ENCODE assay signal across 8 cellular contexts in the genomic region with DNA sequence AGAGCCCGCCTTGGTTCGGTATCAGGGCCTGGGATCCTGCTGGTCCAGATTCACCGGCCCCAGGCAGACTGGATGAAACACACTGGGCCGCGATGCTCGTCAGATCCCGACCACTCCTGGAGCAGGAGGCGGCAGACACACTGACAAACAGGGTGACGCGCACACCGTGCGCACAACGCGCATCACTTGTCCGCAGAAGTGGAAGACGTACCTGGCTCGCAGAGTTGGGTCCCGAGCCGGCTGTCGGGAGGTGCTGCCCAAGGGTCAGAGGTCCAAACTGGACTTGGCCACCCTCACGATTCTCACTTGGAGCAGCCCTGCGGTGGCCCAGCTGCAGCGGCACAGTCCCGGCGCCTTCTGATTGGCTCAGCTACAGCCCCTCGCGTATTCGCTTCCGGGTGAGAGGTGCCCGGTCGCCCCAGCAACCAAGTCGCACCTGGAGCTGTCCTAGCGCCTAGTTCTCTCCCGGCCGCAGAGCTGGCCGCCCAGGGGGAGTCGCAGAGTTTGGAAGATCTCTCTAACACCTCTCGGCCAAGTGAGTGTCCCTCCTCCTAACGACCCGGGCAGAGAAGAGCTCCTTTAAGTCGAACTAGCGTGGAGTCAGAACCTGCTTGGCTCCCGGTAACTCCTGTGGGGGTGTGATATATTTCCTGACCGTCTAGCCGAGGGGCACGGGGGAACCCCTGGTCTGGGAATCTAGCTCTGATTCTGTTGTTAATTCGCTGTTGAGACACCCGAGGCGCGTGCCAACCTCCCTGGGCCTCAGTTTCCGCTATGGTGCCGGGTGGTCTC. TPM values are rescaled to one million over a fixed set of nuclear protein-coding genes. Genes with fewer than 3 reads are reported as not detected.
DNase-seq lines count a peak whose midpoint lies in the region; ATAC-seq and TF ChIP-seq lines count a peak whose summit lies in the region.

A gene with protein sequence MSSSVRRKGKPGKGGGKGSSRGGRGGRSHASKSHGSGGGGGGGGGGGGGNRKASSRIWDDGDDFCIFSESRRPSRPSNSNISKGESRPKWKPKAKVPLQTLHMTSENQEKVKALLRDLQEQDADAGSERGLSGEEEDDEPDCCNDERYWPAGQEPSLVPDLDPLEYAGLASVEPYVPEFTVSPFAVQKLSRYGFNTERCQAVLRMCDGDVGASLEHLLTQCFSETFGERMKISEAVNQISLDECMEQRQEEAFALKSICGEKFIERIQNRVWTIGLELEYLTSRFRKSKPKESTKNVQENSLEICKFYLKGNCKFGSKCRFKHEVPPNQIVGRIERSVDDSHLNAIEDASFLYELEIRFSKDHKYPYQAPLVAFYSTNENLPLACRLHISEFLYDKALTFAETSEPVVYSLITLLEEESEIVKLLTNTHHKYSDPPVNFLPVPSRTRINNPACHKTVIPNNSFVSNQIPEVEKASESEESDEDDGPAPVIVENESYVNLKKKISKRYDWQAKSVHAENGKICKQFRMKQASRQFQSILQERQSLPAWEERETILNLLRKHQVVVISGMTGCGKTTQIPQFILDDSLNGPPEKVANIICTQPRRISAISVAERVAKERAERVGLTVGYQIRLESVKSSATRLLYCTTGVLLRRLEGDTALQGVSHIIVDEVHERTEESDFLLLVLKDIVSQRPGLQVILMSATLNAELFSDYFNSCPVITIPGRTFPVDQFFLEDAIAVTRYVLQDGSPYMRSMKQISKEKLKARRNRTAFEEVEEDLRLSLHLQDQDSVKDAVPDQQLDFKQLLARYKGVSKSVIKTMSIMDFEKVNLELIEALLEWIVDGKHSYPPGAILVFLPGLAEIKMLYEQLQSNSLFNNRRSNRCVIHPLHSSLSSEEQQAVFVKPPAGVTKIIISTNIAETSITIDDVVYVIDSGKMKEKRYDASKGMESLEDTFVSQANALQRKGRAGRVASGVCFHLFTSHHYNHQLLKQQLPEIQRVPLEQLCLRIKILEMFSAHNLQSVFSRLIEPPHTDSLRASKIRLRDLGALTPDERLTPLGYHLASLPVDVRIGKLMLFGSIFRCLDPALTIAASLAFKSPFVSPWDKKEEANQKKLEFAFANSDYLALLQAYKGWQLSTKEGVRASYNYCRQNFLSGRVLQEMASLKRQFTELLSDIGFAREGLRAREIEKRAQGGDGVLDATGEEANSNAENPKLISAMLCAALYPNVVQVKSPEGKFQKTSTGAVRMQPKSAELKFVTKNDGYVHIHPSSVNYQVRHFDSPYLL (N-terminal part only) (minus strand): TSS at position 359 of the 792 bp plus-strand sequence. CDS start 7,529 bp downstream, outside the sequence.
A gene (plus strand): TSS at position 401 of the 792 bp plus-strand sequence.

- ATAC-seq in GM21737 (IDR thresholded peaks at IDR 0.05; ENCODE audit: unreplicated experiment) (peak; percentile 100), Panc1 (peak; percentile 100), natural killer cell (peak; percentile 97)
- ATAC-seq in stimulated activated naive B cell treated with anti-CD40 and anti-IgM and Interleukin-4, amounts not matched to agents 10 μg/mL and 1 μg/mL and 100 μg/mL, for 72 hours (replicated peaks), result peak; percentile 99

- H3K4me3 ChIP-seq in DOHH2 (ENCODE audit: low read length) (peak within 1 kb of the TSS; percentile 90), Panc1 (ENCODE audit: low read depth in 2 of 2, low read length in 2 of 2) (peak within 1 kb of the TSS; percentile 76 to 99)

- peak within 1 kb of the TSS; percentile 91 for H3K4me2 ChIP-seq in DOHH2 (ENCODE audit: low read length)

- peak; percentile 84 for DNase-seq in KBM-7
- DNase-seq in Panc1 (ENCODE audit: low read depth, low spot score), result peak; percentile 75
- DNase-seq in activated T-helper 1 cell treated with Interleukin-2 at 50 U/mL for 16 hours (ENCODE audit: low read depth), result peak; percentile 62
- peak; percentile 72 for DNase-seq in fibroblast of peridontal ligament (ENCODE audit: extremely low read depth)
- peak; percentile 77 for DNase-seq in natural killer cell
- DNase-seq in stimulated activated naive B cell treated with anti-CD40 and anti-IgM and Interleukin-4, amounts not matched to agents 10 μg/mL and 1 μg/mL and 100 μg/mL, for 72 hours, result peak; percentile 75

- H3K9me2 ChIP-seq in DOHH2 (replicated peaks; ENCODE audit: control insufficient read depth, low read length), result no peaks in the 10 kb centered on the region

- H3F3A ChIP-seq in DOHH2 (ENCODE audit: control insufficient read depth, insufficient read depth), result no peaks in the 10 kb centered on the region

- H3K36me3 ChIP-seq in DOHH2 (ENCODE audit: control insufficient read depth, low read length) (no peaks in the 10 kb centered on the region), Panc1 (ENCODE audit: control insufficient read depth, insufficient read depth, low read length) (peaks cover 3% of the 10 kb centered on the region)

- H3K4me3 Mint-ChIP-seq in natural killer cell, result peak within 1 kb of the TSS; percentile 95
- peak within 1 kb of the TSS; percentile 95 to 97 for H3K4me3 Mint-ChIP-seq in stimulated activated naive B cell treated with anti-CD40 and anti-IgM and Interleukin-4, amounts not matched to agents 10 μg/mL and 1 μg/mL and 100 μg/mL, for 72 hours

- CTCF ChIA-PET in Panc1 (lab: Charles Lee), result interaction anchor here (0.6 to 0.7 kb wide), 2 partner anchors 25 to 1392 kb away, joined by 5 read pairs; no protein-coding TSS in a partner anchor

- H3K4me1 Mint-ChIP-seq in natural killer cell, result peaks cover 20 to 27% of the 10 kb centered on the region in 2 donors
- H3K4me1 Mint-ChIP-seq in stimulated activated naive B cell treated with anti-CD40 and anti-IgM and Interleukin-4, amounts not matched to agents 10 μg/mL and 1 μg/mL and 100 μg/mL, for 72 hours, result peaks cover 15 to 20% of the 10 kb centered on the region in 2 donors

- intact Hi-C loops in Panc1 (cut with micrococcal nuclease; ENCODE audit: unreplicated experiment), result no loop called here
- intact Hi-C loops in natural killer cell (cut with micrococcal nuclease), result no loop called here

- no peaks in the 10 kb centered on the region for H3K36me3 Mint-ChIP-seq in natural killer cell
- H3K36me3 Mint-ChIP-seq in stimulated activated naive B cell treated with anti-CD40 and anti-IgM and Interleukin-4, amounts not matched to agents 10 μg/mL and 1 μg/mL and 100 μg/mL, for 72 hours, result peaks cover 20 to 27% of the 10 kb centered on the region in 2 donors

- POLR2A ChIA-PET in Panc1 (lab: Charles Lee), result interaction anchor here (0.6 to 1.4 kb wide), 3 partner anchors 19 to 124 kb away, joined by 3 to 15 read pairs (median 4); a partner anchor contains a TSS

- no peaks in the 10 kb centered on the region for H4K20me1 ChIP-seq in DOHH2 (ENCODE audit: control insufficient read depth, insufficient read depth, low read depth, low read length)

- TF ChIP-seq CTCF in DOHH2 (IDR thresholded peaks at IDR 0.05; ENCODE audit: low read depth, low read length, poor library complexity, severe bottlenecking), result no peak
- TF ChIP-seq CTCF in Panc1 (IDR thresholded peaks at IDR 0.05), result no peak
- TF ChIP-seq CTCF in natural killer cell (IDR thresholded peaks at IDR 0.05), result no peak

- in situ Hi-C loops in KBM-7 (cut with MboI; ENCODE audit: low pct_unique_long_range_greater_than_20kb, low sequenced_read_pairs) (no loop called here), Panc1 (cut with HindIII; ENCODE audit: low pct_unique_long_range_greater_than_20kb, low sequenced_read_pairs) (no loop called here)

- H3K27ac Mint-ChIP-seq in natural killer cell, result peak within 1 kb of the TSS; percentile 85 to 98
- peak within 1 kb of the TSS; percentile 98 for H3K27ac Mint-ChIP-seq in stimulated activated naive B cell treated with anti-CD40 and anti-IgM and Interleukin-4, amounts not matched to agents 10 μg/mL and 1 μg/mL and 100 μg/mL, for 72 hours

- no peaks in the 10 kb centered on the region for H3K9me3 Mint-ChIP-seq in natural killer cell
- peaks cover 0 to 2% of the 10 kb centered on the region in 2 donors for H3K9me3 Mint-ChIP-seq in stimulated activated naive B cell treated with anti-CD40 and anti-IgM and Interleukin-4, amounts not matched to agents 10 μg/mL and 1 μg/mL and 100 μg/mL, for 72 hours

- no TSS peak for BruUV-seq in Panc1 (replicated peaks; lab: Mats Ljungman, UMichigan)

- H3K9me3 ChIP-seq in DOHH2 (ENCODE audit: control insufficient read depth, insufficient read depth, low read length) (no peaks in the 10 kb centered on the region), Panc1 (ENCODE audit: control insufficient read depth, insufficient read depth, low read depth, low read length) (0 out of 2 replicates have a peak, but pooled peaks cover 3% of the 10 kb centered on the region)

- H3K27me3 ChIP-seq in DOHH2 (ENCODE audit: control insufficient read depth, low read length) (no peaks in the 10 kb centered on the region), Panc1 (ENCODE audit: control insufficient read depth, insufficient read depth, low read length) (no peaks in the 10 kb centered on the region)

- no peaks in the 10 kb centered on the region for H3K27me3 Mint-ChIP-seq in natural killer cell (ENCODE audit: low read depth in 2 of 2)
- no peaks in the 10 kb centered on the region for H3K27me3 Mint-ChIP-seq in stimulated activated naive B cell treated with anti-CD40 and anti-IgM and Interleukin-4, amounts not matched to agents 10 μg/mL and 1 μg/mL and 100 μg/mL, for 72 hours

- peaks cover 16% of the 10 kb centered on the region for H3K79me2 ChIP-seq in DOHH2 (ENCODE audit: control insufficient read depth, low read length)

- H3K4me1 ChIP-seq in DOHH2 (ENCODE audit: control insufficient read depth, low read length) (peaks cover 13% of the 10 kb centered on the region), Panc1 (ENCODE audit: control insufficient read depth, insufficient read depth, low read length) (peaks cover 5% of the 10 kb centered on the region; the same call in 1 of the 2 replicates)

- no peak within 1 kb of the TSS for H3K27ac ChIP-seq in DOHH2 (ENCODE audit: low read depth, low read length)
- H3K27ac ChIP-seq in Panc1 (ENCODE audit: low read length), result peak within 1 kb of the TSS; percentile 83

RNA-seq across cellular contexts. Expression of the first gene that starts in this region (rescaled TPM):
- total RNA-seq in Panc1 (2021; ENCODE audit: unreplicated experiment) (20.6 TPM), natural killer cell (10 to 100 TPM; 12.8 to 21.9 (median 18.5) TPM)
- 18.0 TPM for polyA plus RNA-seq in Panc1 (2012; ENCODE audit: insufficient read length)

RNA-seq across cellular contexts. Expression of the second gene that starts in this region (rescaled TPM):
- total RNA-seq in Panc1 (2021; ENCODE audit: unreplicated experiment) (10.1 TPM), natural killer cell (1 to 10 TPM; 1.4 to 2.3 (median 1.7) TPM)
- 10.1 TPM for polyA plus RNA-seq in Panc1 (2012; ENCODE audit: insufficient read length)
